ENCODE assay signal across 8 cellular contexts in the genomic region with DNA sequence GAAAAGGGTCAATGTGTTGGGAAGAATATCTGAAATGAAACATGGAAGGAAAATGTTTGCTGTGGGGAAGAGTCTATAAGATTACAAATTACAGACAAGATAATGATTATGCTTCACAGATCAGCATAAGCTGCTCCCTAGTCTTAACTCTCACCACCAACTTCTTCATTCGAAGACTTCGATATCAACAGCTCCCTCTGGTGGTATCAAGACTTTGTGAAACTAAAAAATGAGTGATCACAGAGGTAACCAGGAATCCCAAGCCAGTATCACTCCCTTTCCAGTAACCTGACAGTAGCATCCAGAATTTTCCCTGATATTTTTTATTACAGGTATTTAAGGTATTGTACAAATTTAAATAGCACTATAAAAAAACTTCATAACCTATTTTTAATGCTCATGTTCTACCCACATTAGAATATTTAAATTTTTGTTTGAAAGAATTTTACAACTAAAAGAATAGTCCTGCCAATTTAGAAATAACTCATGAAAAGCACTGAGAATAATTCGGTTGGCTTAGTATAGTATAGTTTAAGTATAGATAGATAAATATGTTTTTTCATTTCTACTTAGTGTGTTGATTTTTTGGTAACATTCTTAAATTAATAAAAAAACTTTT.
DNase-seq lines count a peak whose midpoint lies in the region; ATAC-seq and TF ChIP-seq lines count a peak whose summit lies in the region.

No MANE protein-coding gene starts in this region.

- H3K4me3 ChIP-seq in BJ (ENCODE audit: low read depth, low read length) (no peak overlapping the region), dorsolateral prefrontal cortex (no peak overlapping the region), mesenchymal stem cell (ENCODE audit: insufficient read depth in 1 of 2, low read depth in 1 of 2, low read length in 2 of 2) (no peak overlapping the region), coronary artery (no peak overlapping the region)

- no peak overlapping the region for H3K23ac ChIP-seq in mesenchymal stem cell (ENCODE audit: low read length in 2 of 2)

- H2AK5ac ChIP-seq in mesenchymal stem cell (ENCODE audit: low read length, severe bottlenecking): no peak overlapping the region

- ATAC-seq in GM18511 (IDR thresholded peaks at IDR 0.05; ENCODE audit: unreplicated experiment) (peak; percentile 86), HG03565 (IDR thresholded peaks at IDR 0.05; ENCODE audit: unreplicated experiment) (peak; percentile 80)

- intact Hi-C loops in dorsolateral prefrontal cortex (cut with DNase I): loop anchor here in 1 of 2 donors (5.0 kb wide), 1 partner anchor 378 kb away; no protein-coding TSS in a partner anchor

- H3K27ac ChIP-seq in dorsolateral prefrontal cortex (no peak overlapping the region), mesenchymal stem cell (ENCODE audit: low read length, poor library complexity, severe bottlenecking) (no peak overlapping the region), coronary artery (no peak overlapping the region)

- TF ChIP-seq CTCF in BJ (IDR thresholded peaks at IDR 0.05; ENCODE audit: insufficient read depth, low read depth, low read length) (peak; percentile 70), dorsolateral prefrontal cortex (IDR thresholded peaks at IDR 0.05 in 54 of 56, conservative IDR thresholded peaks at IDR 0.05 in 2 of 56; ENCODE audit: low read depth in 1 of 56, partially characterized antibody in 56 of 56) (peak; percentile 28 to 81 (median 68)), coronary artery (IDR thresholded peaks at IDR 0.05) (no peak)

- CTCF ChIA-PET in BJ (lab: Yijun Ruan, JAX): interaction anchor here (0.6 to 4.4 kb wide), 10 partner anchors 8 to 391 kb away, joined by 3 to 44 read pairs (median 3); no protein-coding TSS in a partner anchor

- H2BK5ac ChIP-seq in mesenchymal stem cell (ENCODE audit: low read depth, low read length, poor library complexity, severe bottlenecking): no peak overlapping the region

- H2BK15ac ChIP-seq in mesenchymal stem cell (ENCODE audit: low read depth, poor library complexity, severe bottlenecking): no peak overlapping the region

- POLR2A ChIA-PET in BJ (lab: Charles Lee): interaction anchor here (0.5 to 0.6 kb wide), 2 partner anchors 36 to 813 kb away, joined by 3 to 4 read pairs; no protein-coding TSS in a partner anchor

- 51% methylated on average over 2 of the region's 3 CpGs for WGBS in mesenchymal stem cell

- no peaks in the 10 kb centered on the region for H3K9me3 ChIP-seq in mesenchymal stem cell (ENCODE audit: control insufficient read depth, low read length)

- no peak overlapping the region for H3K4ac ChIP-seq in mesenchymal stem cell (ENCODE audit: low read depth in 1 of 2, low read length in 2 of 2)

- H3K36me3 ChIP-seq in BJ (ENCODE audit: control insufficient read depth, insufficient read depth, low read length): no peaks in the 10 kb centered on the region
- H3K36me3 ChIP-seq in mesenchymal stem cell (ENCODE audit: control insufficient read depth in 1 of 2, insufficient read depth in 2 of 2, low read depth in 1 of 2, low read length in 2 of 2): peaks cover 0 to 8% of the 10 kb centered on the region in 2 experiments

- DNase-seq in BJ (ENCODE audit: low read depth): no peak
- peak; percentile 83 for DNase-seq in OCI-M1 (lab: John Stamatoyannopoulos, UW)
- no peak for DNase-seq in dorsolateral prefrontal cortex
- DNase-seq in mesenchymal stem cell: peak; percentile 59
- no peak for DNase-seq in stimulated activated CD4-positive, alpha-beta T cell treated with anti-CD3 and anti-CD28 coated beads, Interleukin-15, amount 100 ng/mL, for 24 hours
- no peak for DNase-seq in coronary artery (ENCODE audit: low spot score)

- H3K79me1 ChIP-seq in mesenchymal stem cell (replicated peaks; ENCODE audit: low read length, poor library complexity, severe bottlenecking): no peaks in the 10 kb centered on the region

- H3K4me2 ChIP-seq in mesenchymal stem cell (ENCODE audit: low read length, poor library complexity, severe bottlenecking): no peak overlapping the region

- H3K18ac ChIP-seq in mesenchymal stem cell (ENCODE audit: low read depth in 1 of 2, low read length in 2 of 2): no peak overlapping the region

- no peak overlapping the region for H3K14ac ChIP-seq in mesenchymal stem cell (ENCODE audit: low read length in 2 of 2)

- H3K4me1 ChIP-seq in mesenchymal stem cell (ENCODE audit: control insufficient read depth, insufficient read depth, low read depth, low read length): peaks cover 3% of the 10 kb centered on the region

- no peak overlapping the region for H4K91ac ChIP-seq in mesenchymal stem cell (ENCODE audit: low read length)

- no peak overlapping the region for H4K8ac ChIP-seq in mesenchymal stem cell (ENCODE audit: low read length)

- H3K27me3 ChIP-seq in BJ (ENCODE audit: control insufficient read depth, insufficient read depth, low read length) (no peaks in the 10 kb centered on the region), dorsolateral prefrontal cortex (no peaks in the 10 kb centered on the region), mesenchymal stem cell (ENCODE audit: control insufficient read depth in 1 of 2, insufficient read depth in 1 of 2, low read length in 2 of 2) (no peaks in the 10 kb centered on the region)

- no peak overlapping the region for H2BK120ac ChIP-seq in mesenchymal stem cell (ENCODE audit: low read depth, low read length)

- H2BK12ac ChIP-seq in mesenchymal stem cell (ENCODE audit: low read length in 2 of 2): no peak overlapping the region

- H3K9ac ChIP-seq in mesenchymal stem cell (ENCODE audit: low read length): no peak overlapping the region

- no peak overlapping the region for H2AFZ ChIP-seq in mesenchymal stem cell (ENCODE audit: low read depth, low read length)

Comparison
In these comparisons a context has a peak if more than half of its experiments do, and no peak if none do; other contexts are left out.
1. DNase-seq: peak in OCI-M1 (single experiment) and mesenchymal stem cell (single experiment); none in BJ (single experiment), dorsolateral prefrontal cortex (0 of 10), stimulated activated CD4-positive, alpha-beta T cell treated with anti-CD3 and anti-CD28 coated beads, Interleukin-15, amount 100 ng/mL, for 24 hours (single experiment) and coronary artery (single experiment).